9 cellular contexts compared by ENCODE assay signal in genomic region chr19:44072543-44073401, GRCh38. TPM values are rescaled to one million over a fixed set of nuclear protein-coding genes. Genes with fewer than 3 reads are reported as not detected.
DNase-seq lines count a peak whose midpoint lies in the region; ATAC-seq and TF ChIP-seq lines count a peak whose summit lies in the region.
"Had no signal": no experiment of that assay in that cellular context is flagged by ENCODE, and none has a peak within 500 bp of the region (broad histone marks: within the 10 kb centered on the region; RNA-seq: fewer than 3 reads in every experiment).

No MANE protein-coding gene starts in this region.

- no peak for TF ChIP-seq CTCF in H9 (conservative IDR thresholded peaks at IDR 0.05)

- H4K5ac ChIP-seq in H9 (ENCODE audit: insufficient read length, low read depth, low read length) = no peak overlapping the region

- H4K8ac ChIP-seq in H9 (replicated peaks; ENCODE audit: insufficient read length, low read depth, low read length) = no peak overlapping the region

- no CpG with 5 or more reads among the region's 18 CpGs for WGBS in H9 (ENCODE audit: extremely low coverage, insufficient read length, low lambda C conversion rate)

- no peak overlapping the region for H2AK5ac ChIP-seq in H9 (ENCODE audit: insufficient read length, low read length)

- peaks cover 15 to 26% (median 25%) of the 10 kb centered on the region in 3 experiments for H3K36me3 Mint-ChIP-seq in H9 (ENCODE audit: insufficient read depth in 1 of 3, low read depth in 3 of 3)
- no peaks in the 10 kb centered on the region for H3K36me3 Mint-ChIP-seq in stimulated activated effector memory CD8-positive, alpha-beta T cell treated with anti-CD3 and anti-CD28 coated beads, Interleukin-12 subunit alpha, Interleukin-12 subunit beta, amount 100 ng/mL, for 72 hours

- H3K27ac ChIP-seq in H9 (ENCODE audit: insufficient read length, low read depth, low read length) (no peak overlapping the region), iPS-20b (ENCODE audit: low read length) (no peak overlapping the region)

- H2BK120ac ChIP-seq in H9 (ENCODE audit: low read depth, low read length, poor library complexity, severe bottlenecking) = no peak overlapping the region

- H2BK20ac ChIP-seq in H9 (ENCODE audit: low read depth, low read length, poor library complexity, severe bottlenecking) = no peak overlapping the region

- H3K4me1 Mint-ChIP-seq in H9 = peaks cover 12 to 16% of the 10 kb centered on the region in 2 experiments
- H3K4me1 Mint-ChIP-seq in stimulated activated effector memory CD8-positive, alpha-beta T cell treated with anti-CD3 and anti-CD28 coated beads, Interleukin-12 subunit alpha, Interleukin-12 subunit beta, amount 100 ng/mL, for 72 hours = peaks cover 25% of the 10 kb centered on the region

- H3K23me2 ChIP-seq in H9 (ENCODE audit: insufficient read length, low read depth, low read length, poor library complexity, severe bottlenecking) = peaks cover 14% of the 10 kb centered on the region

- no peaks in the 10 kb centered on the region for H3K79me2 ChIP-seq in H9 (ENCODE audit: insufficient read depth, low read length)

- no peak overlapping the region for H4K91ac ChIP-seq in H9 (ENCODE audit: insufficient read length, low read depth, low read length)

- peaks cover 28 to 34% of the 10 kb centered on the region in 2 experiments for H3K9me3 Mint-ChIP-seq in H9
- peaks cover 19% of the 10 kb centered on the region for H3K9me3 Mint-ChIP-seq in stimulated activated effector memory CD8-positive, alpha-beta T cell treated with anti-CD3 and anti-CD28 coated beads, Interleukin-12 subunit alpha, Interleukin-12 subunit beta, amount 100 ng/mL, for 72 hours

- no peak overlapping the region for H3K14ac ChIP-seq in H9 (ENCODE audit: insufficient read depth, low read length)

- H2BK12ac ChIP-seq in H9 (ENCODE audit: insufficient read length, low read depth, low read length) = no peak overlapping the region

- no peaks in the 10 kb centered on the region for H3K79me1 ChIP-seq in H9 (ENCODE audit: insufficient read depth, low read depth, low read length, poor library complexity, severe bottlenecking)

- no peak overlapping the region for H3K56ac ChIP-seq in H9 (ENCODE audit: insufficient read length, low read depth, low read length)

- H3K4me1 ChIP-seq in H9 (ENCODE audit: insufficient read depth, low read length) = no peaks in the 10 kb centered on the region
- H3K4me1 ChIP-seq in adipocyte (ENCODE audit: control insufficient read depth, insufficient read depth, low read length) = peaks cover 11% of the 10 kb centered on the region
- H3K4me1 ChIP-seq in iPS-20b (ENCODE audit: insufficient read depth, low read length) = no peaks in the 10 kb centered on the region

- H3K36me3 ChIP-seq in adipocyte (ENCODE audit: control insufficient read depth, insufficient read depth, low read length, severe bottlenecking) (peaks cover 9% of the 10 kb centered on the region), iPS-20b (ENCODE audit: insufficient read depth, low read depth, low read length) (peaks cover 3% of the 10 kb centered on the region; the same call in 1 of the 2 replicates)

- no peak overlapping the region for H2BK15ac ChIP-seq in H9 (ENCODE audit: low read depth, low read length)

- ATAC-seq in stimulated activated effector memory CD8-positive, alpha-beta T cell treated with anti-CD3 and anti-CD28 coated beads, Interleukin-12 subunit alpha, Interleukin-12 subunit beta, amount 100 ng/mL, for 72 hours = no peak
- ATAC-seq in HG02938 (IDR thresholded peaks at IDR 0.05; ENCODE audit: unreplicated experiment) (no peak), HG03565 (IDR thresholded peaks at IDR 0.05; ENCODE audit: unreplicated experiment) (no peak)
- ATAC-seq: HCT116 had no signal

- no peaks in the 10 kb centered on the region for H4K20me1 ChIP-seq in H9 (ENCODE audit: control insufficient read depth, insufficient read depth, insufficient read length)

- H3T11ph ChIP-seq in H9 (ENCODE audit: low read length) = no peak overlapping the region

- peak overlapping the region; percentile 88 to 89 for H3K4me3 Mint-ChIP-seq in H9
- H3K4me3 Mint-ChIP-seq in stimulated activated effector memory CD8-positive, alpha-beta T cell treated with anti-CD3 and anti-CD28 coated beads, Interleukin-12 subunit alpha, Interleukin-12 subunit beta, amount 100 ng/mL, for 72 hours = peak overlapping the region; percentile 84

- no peak overlapping the region for H2AFZ ChIP-seq in H9 (ENCODE audit: low read length)

- H3K9me3 ChIP-seq in H9 (ENCODE audit: control insufficient read depth, low read depth, low read length) (no peaks in the 10 kb centered on the region), adipocyte (ENCODE audit: control insufficient read depth, low read length) (peaks cover 12% of the 10 kb centered on the region), iPS-20b (ENCODE audit: insufficient read depth, low read depth, low read length) (peaks cover 35% of the 10 kb centered on the region)

- H3K4me3 ChIP-seq in adipocyte (ENCODE audit: low read length) = peak overlapping the region; percentile 90
- peak overlapping the region; percentile 83 for H3K4me3 ChIP-seq in iPS-20b (ENCODE audit: low read length)

- no peak overlapping the region for H3K4ac ChIP-seq in H9 (ENCODE audit: low read depth, low read length)

- H3K27me3 Mint-ChIP-seq in H9 (ENCODE audit: low read depth) = peaks cover 33% of the 10 kb centered on the region

- DNase-seq in AG08396 (ENCODE audit: low spot score) (peak; percentile 17), H9 (no peak), adipocyte (ENCODE audit: low read depth) (peak; percentile 38), NCI-H1436 treated with DMSO at 0.1 percent for 48 hours (lab: John Stamatoyannopoulos, UW) (no peak)
- no peak for DNase-seq in stimulated activated effector memory CD8-positive, alpha-beta T cell treated with anti-CD3 and anti-CD28 coated beads, Interleukin-12 subunit alpha, Interleukin-12 subunit beta, amount 100 ng/mL, for 72 hours (ENCODE audit: low spot score in 2 of 2)

- H3K4me2 ChIP-seq in H9 (ENCODE audit: insufficient read depth, insufficient read length, low read length) = peak overlapping the region; percentile 86

- no peak overlapping the region for H2BK5ac ChIP-seq in H9 (ENCODE audit: insufficient read length, low read length)

- no peak overlapping the region for H3K18ac ChIP-seq in H9 (ENCODE audit: insufficient read length, low read depth, low read length)

- H3K27ac Mint-ChIP-seq in H9 = no peak overlapping the region
- H3K27ac Mint-ChIP-seq in stimulated activated effector memory CD8-positive, alpha-beta T cell treated with anti-CD3 and anti-CD28 coated beads, Interleukin-12 subunit alpha, Interleukin-12 subunit beta, amount 100 ng/mL, for 72 hours = peak overlapping the region; percentile 79

- H3K9ac ChIP-seq in H9 (ENCODE audit: extremely low read depth, insufficient read length, low read length) (no peak overlapping the region), adipocyte (ENCODE audit: low read length) (peak overlapping the region; percentile 82), iPS-20b (ENCODE audit: low read depth, low read length) (no peak overlapping the region)

- no peaks in the 10 kb centered on the region; the same call in 1 of the 2 replicates for H3K27me3 ChIP-seq in H9 (ENCODE audit: insufficient read depth, low read length)
- H3K27me3 ChIP-seq in adipocyte (replicated peaks; ENCODE audit: control insufficient read depth, insufficient read depth, low read length) = no peaks in the 10 kb centered on the region
- H3K27me3 ChIP-seq in iPS-20b (ENCODE audit: insufficient read depth, low read length) = peaks cover 13% of the 10 kb centered on the region

- H3K23ac ChIP-seq in H9 (ENCODE audit: insufficient read length, low read depth, low read length) = no peak overlapping the region

RNA-seq across cellular contexts. Expression of gene ZNF284, which starts 0.8 kb away (rescaled TPM):
- total RNA-seq in H9 (2021) = 2.6 and 3.0 TPM in 2 replicates

RNA-seq across cellular contexts. Expression of gene ZNF223, which starts 20.9 kb away (rescaled TPM):
- 4.3 and 4.8 TPM in 2 replicates for total RNA-seq in H9 (2021)

RNA-seq across cellular contexts. Expression of gene ZNF224, which starts 21.4 kb away (rescaled TPM):
- 15.2 and 19.0 TPM in 2 replicates for total RNA-seq in H9 (2021)

RNA-seq across cellular contexts. Expression of gene ZNF225, which starts 40.4 kb away (rescaled TPM):
- 3.9 and 4.8 TPM in 2 replicates for total RNA-seq in H9 (2021)

RNA-seq across cellular contexts. Expression of gene ZNF222, which starts 47.6 kb away (rescaled TPM):
- total RNA-seq in H9 (2021) = 5.4 and 6.6 TPM in 2 replicates

Comparison
In these comparisons a context has a peak if more than half of its experiments do, and no peak if none do; other contexts are left out.
1. DNase-seq: peak in AG08396 (single experiment) and adipocyte (single experiment); none in H9 (single experiment), stimulated activated effector memory CD8-positive, alpha-beta T cell treated with anti-CD3 and anti-CD28 coated beads, Interleukin-12 subunit alpha, Interleukin-12 subunit beta, amount 100 ng/mL, for 72 hours (0 of 2) and NCI-H1436 treated with DMSO at 0.1 percent for 48 hours (single experiment).